Comparison of ENCODE assay signal across 1 cellular context in genomic region chrX:47623540-47624027, GRCh38.
TF ChIP-seq lines count a peak whose summit lies in the region.

No MANE protein-coding gene starts in this region.

TF ChIP-seq in K562, 482 proteins besides CTCF, POLR2A, EP300 and RAD21:
- TF ChIP-seq MED1 (CRISPR knock-in tag; IDR thresholded peaks at IDR 0.05; ENCODE audit: borderline replicate concordance) (no peak), PKNOX1 (IDR thresholded peaks at IDR 0.05) (peak; percentile 50; the same call in 1 of the 2 replicates), ZNF695 (CRISPR knock-in tag; IDR thresholded peaks at IDR 0.05) (no peak), NFYB (IDR thresholded peaks at IDR 0.05; ENCODE audit: extremely low read depth, insufficient read length) (peak; percentile 24), ZNF263 (CRISPR knock-in tag; IDR thresholded peaks at IDR 0.05; ENCODE audit: borderline replicate concordance) (no peak), HES1 (IDR thresholded peaks at IDR 0.05; ENCODE audit: low read depth) (no peak)
